In the genomic region with DNA sequence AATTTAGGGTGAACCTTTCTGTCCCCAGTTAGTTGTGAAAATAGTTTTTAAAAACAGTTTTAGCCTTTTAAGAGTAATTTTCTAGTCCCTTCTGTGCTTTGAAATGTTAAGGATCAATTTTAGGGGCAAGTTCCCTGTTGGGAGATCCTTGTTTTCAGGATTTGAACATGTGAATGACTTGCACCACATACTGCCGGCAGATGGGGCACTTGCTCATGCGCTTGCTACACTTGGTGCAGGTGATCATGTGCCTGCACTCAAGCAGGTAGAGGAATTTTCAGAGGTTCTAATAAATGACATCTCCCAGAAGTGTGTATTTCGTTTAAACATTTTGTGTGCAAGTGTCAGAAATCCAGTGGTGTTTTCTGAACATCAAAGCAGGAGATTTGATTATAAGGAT, we compare ENCODE assay signal across 8 cellular contexts.
DNase-seq lines count a peak whose midpoint lies in the region; ATAC-seq and TF ChIP-seq lines count a peak whose summit lies in the region.

No MANE protein-coding gene starts in this region.

- no peaks in the 10 kb centered on the region for H3F3A ChIP-seq in neural cell (ENCODE audit: insufficient read depth, low read length, poor library complexity, severe bottlenecking)

- H3K9me2 ChIP-seq in neural cell (ENCODE audit: insufficient read depth, low read length): no peaks in the 10 kb centered on the region

- DNase-seq in NCI-H510A treated with DMSO at 0.1 percent for 48 hours (lab: John Stamatoyannopoulos, UW) (peak; percentile 17), NCI-H510A (lab: John Stamatoyannopoulos, UW) (no peak), cerebellar cortex (ENCODE audit: low spot score) (peak; percentile 10), NOMO-1 treated with dmso at 0.1 percent for 144 hours (lab: John Stamatoyannopoulos, UW; ENCODE audit: unreplicated experiment) (no peak), SK-N-DZ (ENCODE audit: low spot score) (no peak)
- no peak for DNase-seq in effector CD4-positive, alpha-beta T cell

- no peak overlapping the region for H3K9ac ChIP-seq in neural cell (ENCODE audit: low read length)

- TF ChIP-seq EP300 in neural cell (conservative IDR thresholded peaks at IDR 0.05; ENCODE audit: poor library complexity, severe bottlenecking): no peak

- no peak overlapping the region for H2AFZ ChIP-seq in neural cell (ENCODE audit: low read depth, low read length)

- no peaks in the 10 kb centered on the region for H3K79me2 ChIP-seq in neural cell (replicated peaks; ENCODE audit: insufficient read depth, low read length)

- H3K9me3 ChIP-seq in neural cell (ENCODE audit: low read length): no peaks in the 10 kb centered on the region

- H3K27ac ChIP-seq in neural cell (ENCODE audit: low read length): no peak overlapping the region

- H4K20me1 ChIP-seq in neural cell (ENCODE audit: insufficient read depth): no peaks in the 10 kb centered on the region

- H3K27me3 ChIP-seq in neural cell (ENCODE audit: insufficient read depth, low read depth, low read length): no peaks in the 10 kb centered on the region

- no peak overlapping the region for H3K4me2 ChIP-seq in neural cell (ENCODE audit: low read length)

- no peak overlapping the region for H3K4me3 ChIP-seq in neural cell (ENCODE audit: low read length)

- TF ChIP-seq CTCF in neural cell (IDR thresholded peaks at IDR 0.05; ENCODE audit: poor library complexity, severe bottlenecking): peak; percentile 44

- ATAC-seq in HG02852 (IDR thresholded peaks at IDR 0.05; ENCODE audit: unreplicated experiment): peak; percentile 60

- peak; percentile 45 for TF ChIP-seq RAD21 in neural cell (conservative IDR thresholded peaks at IDR 0.05)

- H3K36me3 ChIP-seq in neural cell (ENCODE audit: insufficient read depth, low read length): no peaks in the 10 kb centered on the region

TF ChIP-seq in neural cell, 6 proteins besides CTCF, POLR2A, EP300 and RAD21:
- no peak for TF ChIP-seq EZH2 (IDR thresholded peaks at IDR 0.05; ENCODE audit: borderline replicate concordance, insufficient read depth, low read length, poor library complexity, severe bottlenecking)
- TF ChIP-seq, protein P1, sequence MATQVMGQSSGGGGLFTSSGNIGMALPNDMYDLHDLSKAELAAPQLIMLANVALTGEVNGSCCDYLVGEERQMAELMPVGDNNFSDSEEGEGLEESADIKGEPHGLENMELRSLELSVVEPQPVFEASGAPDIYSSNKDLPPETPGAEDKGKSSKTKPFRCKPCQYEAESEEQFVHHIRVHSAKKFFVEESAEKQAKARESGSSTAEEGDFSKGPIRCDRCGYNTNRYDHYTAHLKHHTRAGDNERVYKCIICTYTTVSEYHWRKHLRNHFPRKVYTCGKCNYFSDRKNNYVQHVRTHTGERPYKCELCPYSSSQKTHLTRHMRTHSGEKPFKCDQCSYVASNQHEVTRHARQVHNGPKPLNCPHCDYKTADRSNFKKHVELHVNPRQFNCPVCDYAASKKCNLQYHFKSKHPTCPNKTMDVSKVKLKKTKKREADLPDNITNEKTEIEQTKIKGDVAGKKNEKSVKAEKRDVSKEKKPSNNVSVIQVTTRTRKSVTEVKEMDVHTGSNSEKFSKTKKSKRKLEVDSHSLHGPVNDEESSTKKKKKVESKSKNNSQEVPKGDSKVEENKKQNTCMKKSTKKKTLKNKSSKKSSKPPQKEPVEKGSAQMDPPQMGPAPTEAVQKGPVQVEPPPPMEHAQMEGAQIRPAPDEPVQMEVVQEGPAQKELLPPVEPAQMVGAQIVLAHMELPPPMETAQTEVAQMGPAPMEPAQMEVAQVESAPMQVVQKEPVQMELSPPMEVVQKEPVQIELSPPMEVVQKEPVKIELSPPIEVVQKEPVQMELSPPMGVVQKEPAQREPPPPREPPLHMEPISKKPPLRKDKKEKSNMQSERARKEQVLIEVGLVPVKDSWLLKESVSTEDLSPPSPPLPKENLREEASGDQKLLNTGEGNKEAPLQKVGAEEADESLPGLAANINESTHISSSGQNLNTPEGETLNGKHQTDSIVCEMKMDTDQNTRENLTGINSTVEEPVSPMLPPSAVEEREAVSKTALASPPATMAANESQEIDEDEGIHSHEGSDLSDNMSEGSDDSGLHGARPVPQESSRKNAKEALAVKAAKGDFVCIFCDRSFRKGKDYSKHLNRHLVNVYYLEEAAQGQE (IDR thresholded peaks at IDR 0.05; ENCODE audit: borderline replicate concordance): no peak
- peak; percentile 39 for TF ChIP-seq SMC3 (conservative IDR thresholded peaks at IDR 0.05; ENCODE audit: poor library complexity)
- no peak for TF ChIP-seq MXI1 (conservative IDR thresholded peaks at IDR 0.05; ENCODE audit: poor library complexity, severe bottlenecking)
- TF ChIP-seq POLR2AphosphoS5 (IDR thresholded peaks at IDR 0.05): no peak

Comparison
In these comparisons a context has a peak if more than half of its experiments do, and no peak if none do; other contexts are left out.
1. DNase-seq: peak in NCI-H510A treated with DMSO at 0.1 percent for 48 hours (single experiment) and cerebellar cortex (single experiment); none in NCI-H510A (single experiment), NOMO-1 treated with dmso at 0.1 percent for 144 hours (single experiment), SK-N-DZ (single experiment) and effector CD4-positive, alpha-beta T cell (single experiment).